ENCODE assay signal across 8 cellular contexts in the genomic region with DNA sequence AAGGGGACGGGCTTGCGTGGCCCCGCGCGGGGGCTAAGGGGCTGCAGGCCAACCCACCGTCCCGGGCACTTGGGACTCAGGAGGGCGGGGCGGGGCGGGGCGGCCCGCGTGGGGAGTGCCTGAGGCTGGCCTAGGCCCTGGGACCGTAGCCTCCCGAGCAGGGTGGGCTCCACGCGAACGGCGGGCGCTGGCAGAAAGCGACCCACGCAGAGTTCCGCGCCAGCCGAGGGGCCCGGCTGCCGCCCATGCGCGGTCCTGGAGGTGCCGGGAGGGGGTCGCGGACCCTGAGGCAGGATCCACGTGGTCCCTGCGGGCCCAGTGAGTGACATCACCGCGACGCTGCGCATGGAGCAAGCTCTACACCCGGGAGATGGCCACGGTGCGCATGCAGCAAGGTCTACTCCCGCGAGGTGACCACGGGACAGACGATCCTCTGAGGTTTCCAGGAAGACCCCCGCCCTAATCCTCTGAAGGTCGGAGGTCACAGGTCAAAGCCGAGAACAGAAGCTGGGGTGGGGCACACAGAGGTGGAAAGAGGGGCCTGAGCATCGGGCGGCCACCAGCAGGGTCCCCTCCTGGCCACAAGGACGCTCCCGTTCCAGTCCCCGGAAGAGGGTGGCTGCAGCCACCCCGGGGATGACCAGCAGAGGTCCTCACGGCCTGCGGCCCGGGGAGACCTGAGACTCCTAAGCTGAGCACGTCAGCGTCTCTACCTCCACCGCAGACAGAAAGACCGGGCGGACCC. TPM values are rescaled to one million over a fixed set of nuclear protein-coding genes. Genes with fewer than 3 reads are reported as not detected.
A peak's percentile ranks its signal among the peaks of the same experiment; 100 is the strongest.
DNase-seq lines count a peak whose midpoint lies in the region; ATAC-seq and TF ChIP-seq lines count a peak whose summit lies in the region.

No MANE protein-coding gene starts in this region.

- no peak overlapping the region for H3K56ac ChIP-seq in H9 (ENCODE audit: insufficient read length, low read depth, low read length)

- peak overlapping the region; percentile 56 to 65 for H3K4me3 Mint-ChIP-seq in H9

- peaks cover 16% of the 10 kb centered on the region for H3K27me3 Mint-ChIP-seq in H9 (ENCODE audit: low read depth)

- TF ChIP-seq EP300 in stomach (IDR thresholded peaks at IDR 0.05): no peak

- no peak overlapping the region for H2BK20ac ChIP-seq in H9 (ENCODE audit: low read depth, low read length, poor library complexity, severe bottlenecking)

- no peak overlapping the region for H2BK15ac ChIP-seq in H9 (ENCODE audit: low read depth, low read length)

- H3K27ac Mint-ChIP-seq in H9: no peak overlapping the region

- no peak overlapping the region for H2BK12ac ChIP-seq in H9 (ENCODE audit: insufficient read length, low read depth, low read length)

- no peak overlapping the region for H3T11ph ChIP-seq in H9 (ENCODE audit: low read length)

- no peak overlapping the region for H4K8ac ChIP-seq in H9 (replicated peaks; ENCODE audit: insufficient read length, low read depth, low read length)

- no peaks in the 10 kb centered on the region for H4K20me1 ChIP-seq in H9 (ENCODE audit: control insufficient read depth, insufficient read depth, insufficient read length)

- no peak overlapping the region for H3K14ac ChIP-seq in H9 (ENCODE audit: insufficient read depth, low read length)

- no peak overlapping the region for H3K27ac ChIP-seq in H9 (ENCODE audit: insufficient read length, low read depth, low read length)
- peak overlapping the region; percentile 87 for H3K27ac ChIP-seq in mesodermal cell (ENCODE audit: low read depth, low read length, severe bottlenecking)
- peak overlapping the region; percentile 88 to 94 (median 90) for H3K27ac ChIP-seq in stomach

- no peak for ATAC-seq in GM18511 (IDR thresholded peaks at IDR 0.05; ENCODE audit: unreplicated experiment)

- H2AK5ac ChIP-seq in H9 (ENCODE audit: insufficient read length, low read length): no peak overlapping the region

- H2AFZ ChIP-seq in H9 (ENCODE audit: low read length): no peak overlapping the region

- no peak overlapping the region for H3K23ac ChIP-seq in H9 (ENCODE audit: insufficient read length, low read depth, low read length)

- H3K27me3 ChIP-seq in H9 (ENCODE audit: insufficient read depth, low read length) (no peaks in the 10 kb centered on the region), stomach (peaks cover 0 to 37% (median 0%) of the 10 kb centered on the region in 3 donors)

- H3K23me2 ChIP-seq in H9 (ENCODE audit: insufficient read length, low read depth, low read length, poor library complexity, severe bottlenecking): no peaks in the 10 kb centered on the region

- no CpG with 5 or more reads among the region's 62 CpGs for WGBS in H9 (ENCODE audit: extremely low coverage, insufficient read length, low lambda C conversion rate)
- 1% methylated on average over 43 to 62 of the region's 62 CpGs for WGBS in mesodermal cell (ENCODE audit: insufficient coverage in 2 of 2), 2 experiments
- 1 to 6% (median 3%) methylated on average over 15 to 62 of the region's 62 CpGs for WGBS in stomach, 5 donors

- H3K4ac ChIP-seq in H9 (ENCODE audit: low read depth, low read length): no peak overlapping the region

- H3K9ac ChIP-seq in H9 (ENCODE audit: extremely low read depth, insufficient read length, low read length): no peak overlapping the region

- DNase-seq in COLO668 (lab: John Stamatoyannopoulos, UW; ENCODE audit: unreplicated experiment) (peak; percentile 90), H9 (peak; percentile 92), NCI-H774 (lab: John Stamatoyannopoulos, UW) (peak; percentile 46), epithelial cell of esophagus (ENCODE audit: low read depth) (peak; percentile 79), stomach (peak; percentile 89)
- DNase-seq in activated T-cell treated with anti-CD3 and anti-CD28 coated beads, Interleukin-2, amount 50 U/mL, for 1 hour: peak; percentile 69

- H3K4me3 ChIP-seq in epithelial cell of esophagus (ENCODE audit: low read length): peak overlapping the region; percentile 35
- H3K4me3 ChIP-seq in mesodermal cell (ENCODE audit: extremely low read depth, insufficient read depth, low read length, poor library complexity, severe bottlenecking): peak overlapping the region; percentile 39
- peak overlapping the region; percentile 51 to 64 (median 58) for H3K4me3 ChIP-seq in stomach

- no peak for TF ChIP-seq POLR2A in stomach (IDR thresholded peaks at IDR 0.05)

- H3K4me1 Mint-ChIP-seq in H9: peaks cover 24 to 31% of the 10 kb centered on the region in 2 experiments

- no peaks in the 10 kb centered on the region for H3K36me3 Mint-ChIP-seq in H9 (ENCODE audit: insufficient read depth in 1 of 3, low read depth in 3 of 3)

- no peaks in the 10 kb centered on the region for H3K9me3 ChIP-seq in H9 (ENCODE audit: control insufficient read depth, low read depth, low read length)
- no peaks in the 10 kb centered on the region for H3K9me3 ChIP-seq in mesodermal cell (ENCODE audit: control insufficient read depth, low read length)
- no peaks in the 10 kb centered on the region for H3K9me3 ChIP-seq in stomach

- TF ChIP-seq CTCF in H9 (conservative IDR thresholded peaks at IDR 0.05) (peak; percentile 82), epithelial cell of esophagus (IDR thresholded peaks at IDR 0.05; ENCODE audit: insufficient read depth, low read depth, low read length, missing control alignments) (peak; percentile 78), stomach (IDR thresholded peaks at IDR 0.05) (peak in 5 of 7 experiments; percentile 56 to 93 (median 85))

- H3K4me1 ChIP-seq in H9 (ENCODE audit: insufficient read depth, low read length) (no peaks in the 10 kb centered on the region; the same call in 1 of the 2 replicates), mesodermal cell (ENCODE audit: control insufficient read depth, insufficient read depth, low read length, poor library complexity, severe bottlenecking) (peaks cover 6% of the 10 kb centered on the region), stomach (peaks cover 6 to 38% (median 17%) of the 10 kb centered on the region in 4 donors)

- H3K36me3 ChIP-seq in mesodermal cell (ENCODE audit: control insufficient read depth, insufficient read depth, low read length): no peaks in the 10 kb centered on the region
- H3K36me3 ChIP-seq in stomach: no peaks in the 10 kb centered on the region

- H3K18ac ChIP-seq in H9 (ENCODE audit: insufficient read length, low read depth, low read length): no peak overlapping the region

- H3K79me2 ChIP-seq in H9 (ENCODE audit: insufficient read depth, low read length): no peaks in the 10 kb centered on the region

- intact Hi-C loops in stomach (cut with DNase I; ENCODE audit: low total_unique reads): loop anchor here (5.0 kb wide), 2 partner anchors 42 to 267 kb away; no protein-coding TSS in a partner anchor

- H2BK120ac ChIP-seq in H9 (ENCODE audit: low read depth, low read length, poor library complexity, severe bottlenecking): no peak overlapping the region

- no peak overlapping the region for H2BK5ac ChIP-seq in H9 (ENCODE audit: insufficient read length, low read length)

- no peak overlapping the region for H3K4me2 ChIP-seq in H9 (ENCODE audit: insufficient read depth, insufficient read length, low read length)

- H3K9me3 Mint-ChIP-seq in H9: no peaks in the 10 kb centered on the region

- H3K79me1 ChIP-seq in H9 (ENCODE audit: insufficient read depth, low read depth, low read length, poor library complexity, severe bottlenecking): no peaks in the 10 kb centered on the region

- H4K5ac ChIP-seq in H9 (ENCODE audit: insufficient read length, low read depth, low read length): no peak overlapping the region

- no peak overlapping the region for H4K91ac ChIP-seq in H9 (ENCODE audit: insufficient read length, low read depth, low read length)

RNA-seq across cellular contexts. Expression of gene SLC19A1, which starts 13.5 kb away (rescaled TPM):
- 31.4 and 32.4 TPM in 2 replicates for total RNA-seq in H9 (2021)
- 13.7 TPM for polyA plus RNA-seq in mesodermal cell (2013, experiment 1 of 2)
- polyA plus RNA-seq in mesodermal cell (2013, experiment 2 of 2): 9.4 TPM
- total RNA-seq in stomach: 10 to 100 TPM in 1 of 5 donors, 1 to 10 TPM in 4; 3.1 to 23.3 (median 3.9) TPM
- 1 to 10 TPM; 2.9 to 9.9 (median 6.7) TPM for polyA plus RNA-seq in stomach
